ENCODE assay signal across 9 cellular contexts in genomic region chr6:25971187-25971811, GRCh38. TPM values are rescaled to one million over a fixed set of nuclear protein-coding genes. Genes with fewer than 3 reads are reported as not detected.
DNase-seq lines count a peak whose midpoint lies in the region; ATAC-seq and TF ChIP-seq lines count a peak whose summit lies in the region.
"Had no signal": no experiment of that assay in that cellular context is flagged by ENCODE, and none has a peak within 500 bp of the region (broad histone marks: within the 10 kb centered on the region; RNA-seq: fewer than 3 reads in every experiment).

No MANE protein-coding gene starts in this region.

- peaks cover 91% of the 10 kb centered on the region for H3K36me3 Mint-ChIP-seq in CD8-positive, alpha-beta T cell
- H3K36me3 Mint-ChIP-seq in glutamatergic neuron (ENCODE audit: unreplicated experiment) (no peaks in the 10 kb centered on the region), immature natural killer cell (peaks cover 21 to 77% (median 67%) of the 10 kb centered on the region in 3 donors)

- H3K27me3 ChIP-seq in CD8-positive, alpha-beta T cell (ENCODE audit: insufficient read depth, low read length) = no peaks in the 10 kb centered on the region

- no peak for TF ChIP-seq CTCF in CD8-positive, alpha-beta T cell (IDR thresholded peaks at IDR 0.05)
- TF ChIP-seq CTCF in glutamatergic neuron (IDR thresholded peaks at IDR 0.05; ENCODE audit: partially characterized antibody, unreplicated experiment) = no peak

- CTCF ChIA-PET in CD8-positive, alpha-beta T cell (lab: Charles Lee) = interaction anchor here (4.0 kb wide), 1 partner anchor 21 kb away, joined by 23 read pairs; no protein-coding TSS in a partner anchor

- H3K27ac Mint-ChIP-seq in CD8-positive, alpha-beta T cell = peak overlapping the region; percentile 15
- H3K27ac Mint-ChIP-seq in glutamatergic neuron (ENCODE audit: unreplicated experiment) = no peak overlapping the region
- peak overlapping the region in 3 of 6 donors; percentile 9 to 44 (median 36) for H3K27ac Mint-ChIP-seq in immature natural killer cell

- no peak for DNase-seq in CD8-positive, alpha-beta T cell
- DNase-seq in NCI-H460 (ENCODE audit: extremely low read depth, low read depth) = peak; percentile 60
- peak; percentile 90 for DNase-seq in non-pigmented ciliary epithelial cell (ENCODE audit: low read depth)
- no peak for DNase-seq in glutamatergic neuron
- no peak for DNase-seq in immature natural killer cell

- H3K9me3 Mint-ChIP-seq in CD8-positive, alpha-beta T cell = no peaks in the 10 kb centered on the region
- no peaks in the 10 kb centered on the region for H3K9me3 Mint-ChIP-seq in glutamatergic neuron (ENCODE audit: unreplicated experiment)
- no peaks in the 10 kb centered on the region for H3K9me3 Mint-ChIP-seq in immature natural killer cell

- no peak for ATAC-seq in CD8-positive, alpha-beta T cell
- ATAC-seq in esophagus mucosa = peak; percentile 76
- ATAC-seq in GM19328 (IDR thresholded peaks at IDR 0.05; ENCODE audit: unreplicated experiment) = no peak
- ATAC-seq in GM18870 (IDR thresholded peaks at IDR 0.05; ENCODE audit: unreplicated experiment) = no peak

- H3K27me3 Mint-ChIP-seq in CD8-positive, alpha-beta T cell (ENCODE audit: low read depth) = no peaks in the 10 kb centered on the region
- no peaks in the 10 kb centered on the region for H3K27me3 Mint-ChIP-seq in glutamatergic neuron (ENCODE audit: unreplicated experiment)
- peaks cover 0 to 2% (median 0%) of the 10 kb centered on the region in 3 donors for H3K27me3 Mint-ChIP-seq in immature natural killer cell (ENCODE audit: low read depth in 3 of 3)

- H3K27ac ChIP-seq in CD8-positive, alpha-beta T cell (ENCODE audit: low read depth, low read length) = no peak overlapping the region

- H3K9me3 ChIP-seq in CD8-positive, alpha-beta T cell (ENCODE audit: low read length) = no peaks in the 10 kb centered on the region

- H3K36me3 ChIP-seq in CD8-positive, alpha-beta T cell (ENCODE audit: insufficient read depth, low read length) = peaks cover 64% of the 10 kb centered on the region

- H3K4me3 Mint-ChIP-seq in CD8-positive, alpha-beta T cell = no peak overlapping the region
- H3K4me3 Mint-ChIP-seq in glutamatergic neuron (ENCODE audit: unreplicated experiment) = no peak overlapping the region
- H3K4me3 Mint-ChIP-seq in immature natural killer cell = no peak overlapping the region

- POLR2A ChIA-PET in CD8-positive, alpha-beta T cell (lab: Charles Lee) = no interaction called here

- peaks cover 26% of the 10 kb centered on the region for H3K4me1 ChIP-seq in CD8-positive, alpha-beta T cell (ENCODE audit: insufficient read depth, low read length)

- H3K4me1 Mint-ChIP-seq in CD8-positive, alpha-beta T cell (ENCODE audit: low read depth) = peaks cover 66% of the 10 kb centered on the region
- H3K4me1 Mint-ChIP-seq in glutamatergic neuron (ENCODE audit: low read depth, unreplicated experiment) (no peaks in the 10 kb centered on the region), immature natural killer cell (peaks cover 39 to 60% of the 10 kb centered on the region in 2 donors)

- intact Hi-C loops in CD8-positive, alpha-beta T cell (cut with DNase I, micrococcal nuclease) = no loop called here

- H3K4me3 ChIP-seq in CD8-positive, alpha-beta T cell (ENCODE audit: low read depth, low read length) = no peak overlapping the region

RNA-seq across cellular contexts. Expression of gene TRIM38, which starts 8.7 kb away (rescaled TPM):
- total RNA-seq in CD8-positive, alpha-beta T cell = 10 to 100 TPM; 13.2 to 13.6 TPM
- total RNA-seq in NCI-H460 (2014; rRNA removed; shearing (Covaris generic)) = 5.7 and 7.2 TPM in 2 replicates
- 3.6 and 4.7 TPM in 2 replicates for polyA plus RNA-seq in NCI-H460 (2014; cell fraction: nucleus; rRNA removed)
- 7.2 TPM for total RNA-seq in esophagus mucosa
- 0.05 TPM for total RNA-seq in glutamatergic neuron (ENCODE audit: unreplicated experiment)
- 10 to 100 TPM in 1 of 3 donors, 1 to 10 TPM in 2; 3.6 to 11.4 (median 5.0) TPM for polyA plus RNA-seq in immature natural killer cell

RNA-seq across cellular contexts. Expression of gene SLC17A2, which starts 40.8 kb away (rescaled TPM):
- not detected for total RNA-seq in CD8-positive, alpha-beta T cell
- not detected in 2 replicates for total RNA-seq in NCI-H460 (2014; rRNA removed; shearing (Covaris generic))
- polyA plus RNA-seq in NCI-H460 (2014; cell fraction: nucleus; rRNA removed) = not detected in 2 replicates
- not detected for total RNA-seq in esophagus mucosa
- not detected for total RNA-seq in glutamatergic neuron (ENCODE audit: unreplicated experiment)
- polyA plus RNA-seq in immature natural killer cell = not detected
- total RNA-seq: H1 had no signal
- polyA plus RNA-seq: H1 had no signal

Comparison
In these comparisons a context has a peak if more than half of its experiments do, and no peak if none do; other contexts are left out.
1. DNase-seq: peak in NCI-H460 (single experiment) and non-pigmented ciliary epithelial cell (single experiment); none in CD8-positive, alpha-beta T cell (0 of 7), glutamatergic neuron (single experiment) and immature natural killer cell (0 of 3).